1 cellular context compared by ENCODE assay signal in the genomic region with DNA sequence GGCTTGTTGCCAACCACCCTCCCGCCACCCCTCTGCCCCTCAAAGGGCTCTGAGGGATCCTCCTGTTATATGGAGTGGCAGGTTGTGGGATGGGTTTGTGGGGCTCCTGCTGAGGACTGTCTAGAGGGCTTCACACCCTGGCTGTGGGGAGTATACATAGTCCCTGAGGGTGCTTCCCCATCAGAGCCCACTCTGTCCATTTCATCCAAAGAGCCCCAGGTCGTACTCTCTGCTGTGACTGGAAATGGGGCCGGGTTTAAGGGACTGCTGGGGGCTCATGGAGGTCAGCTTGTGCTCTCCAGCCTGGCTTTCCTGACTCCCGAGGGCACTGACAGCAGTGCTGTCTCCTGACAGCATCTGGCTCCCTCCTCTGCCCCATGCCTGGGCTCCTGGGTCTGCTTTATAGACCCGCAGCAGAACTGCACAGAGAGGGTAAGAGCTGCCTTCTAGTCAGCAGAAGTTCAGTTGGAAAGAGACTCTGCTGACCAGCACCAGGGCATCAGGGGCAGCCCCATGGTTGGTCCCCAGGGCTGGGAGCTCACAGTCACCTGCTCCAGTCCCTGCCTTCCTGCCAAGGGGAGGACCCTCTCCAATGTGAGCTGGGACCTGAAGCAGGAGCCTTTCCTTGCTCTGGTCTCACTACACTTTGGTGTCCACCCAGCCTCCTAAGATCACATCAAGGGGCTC.
TF ChIP-seq lines count a peak whose summit lies in the region.

No MANE protein-coding gene starts in this region.

TF ChIP-seq in HepG2, 621 proteins besides CTCF, POLR2A, EP300 and RAD21:
- TF ChIP-seq ZNF768 (CRISPR knock-in tag; IDR thresholded peaks at IDR 0.05) (0 out of 2 replicates have a peak, but pooled peaks have one; percentile 34), ZNF558 (CRISPR knock-in tag; IDR thresholded peaks at IDR 0.05; ENCODE audit: borderline replicate concordance) (no peak), ZNF44 (CRISPR knock-in tag; IDR thresholded peaks at IDR 0.05) (no peak)
